18 cellular contexts compared by ENCODE assay signal in the genomic region with DNA sequence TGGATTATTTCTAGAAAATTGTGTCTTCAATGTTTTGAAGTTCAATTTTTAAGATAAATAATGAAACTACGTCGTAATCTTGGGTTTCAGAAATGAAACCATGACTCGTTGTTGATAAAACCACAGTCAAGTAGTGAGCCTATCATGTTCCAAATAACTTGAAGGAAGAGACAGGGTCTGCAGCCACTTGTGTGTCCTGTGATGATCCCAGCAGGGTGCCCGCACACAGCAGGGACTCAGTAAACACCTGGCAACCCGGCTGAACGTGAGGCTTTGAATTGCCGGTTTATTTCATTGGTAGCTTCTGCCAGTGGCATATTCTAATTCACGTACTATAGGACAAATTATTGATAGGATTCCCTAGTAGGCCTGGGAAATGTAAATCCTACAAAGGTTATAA.
A peak's percentile ranks its signal among the peaks of the same experiment; 100 is the strongest.
DNase-seq lines count a peak whose midpoint lies in the region; ATAC-seq and TF ChIP-seq lines count a peak whose summit lies in the region.
"Had no signal": no experiment of that assay in that cellular context is flagged by ENCODE, and none has a peak within 500 bp of the region (broad histone marks: within the 10 kb centered on the region; RNA-seq: fewer than 3 reads in every experiment).

No MANE protein-coding gene starts in this region.

- no peaks in the 10 kb centered on the region for H3K27me3 Mint-ChIP-seq in GM23338 (ENCODE audit: insufficient read depth, low read depth, poor library complexity)

- H3K4me3 Mint-ChIP-seq in GM23338: no peak overlapping the region

- H3F3A ChIP-seq in GM23338 (replicated peaks; ENCODE audit: low read depth): no peaks in the 10 kb centered on the region

- no peak for TF ChIP-seq CTCF in GM23338 (conservative IDR thresholded peaks at IDR 0.05; ENCODE audit: low read depth in 2 of 2)

- H3K4me1 ChIP-seq in GM23338 (ENCODE audit: insufficient read depth): no peaks in the 10 kb centered on the region
- H3K4me1 ChIP-seq: Caco-2, SJSA1 had no signal

- H3K36me3 ChIP-seq in GM23338 (ENCODE audit: insufficient read depth): no peaks in the 10 kb centered on the region
- H3K36me3 ChIP-seq: SJSA1 had no signal

- H3K27ac ChIP-seq in GM23338 (ENCODE audit: low read depth): no peak overlapping the region
- H3K27ac ChIP-seq: SJSA1 had no signal

- peak; percentile 7 for DNase-seq in COLO668 (lab: John Stamatoyannopoulos, UW; ENCODE audit: unreplicated experiment)
- peak; percentile 27 for DNase-seq in GM23338 (ENCODE audit: low spot score)
- DNase-seq in NCI-H2107 (lab: John Stamatoyannopoulos, UW): peak; percentile 44
- DNase-seq in NCI-H748 treated with DMSO at 0.1 percent for 48 hours (lab: John Stamatoyannopoulos, UW): peak; percentile 55
- DNase-seq in NCI-H2029 treated with DMSO at 0.1 percent for 48 hours (lab: John Stamatoyannopoulos, UW): no peak
- no peak for DNase-seq in Kasumi-1 (lab: John Stamatoyannopoulos, UW)
- no peak for DNase-seq in activated naive CD4-positive, alpha-beta T cell (lab: John Stamatoyannopoulos, UW)
- DNase-seq: ACHN, AML-193, Caco-2, DMS53, NCI-H1694, NCI-H446, PC-3, T-helper 2 cell had no signal

- H4K20me1 ChIP-seq in GM23338 (replicated peaks; ENCODE audit: insufficient read depth): no peaks in the 10 kb centered on the region

- peaks cover 21% of the 10 kb centered on the region for H3K9me3 Mint-ChIP-seq in GM23338

- H2AFZ ChIP-seq in GM23338: no peak overlapping the region

- ATAC-seq in GM23338: no peak; the same call in 1 of the 3 replicates
- no peak for ATAC-seq in GM19035 (IDR thresholded peaks at IDR 0.05; ENCODE audit: unreplicated experiment)
- ATAC-seq: PC-3 had no signal

- H3K27ac Mint-ChIP-seq in GM23338: no peak overlapping the region
- H3K27ac Mint-ChIP-seq: CD14-positive monocyte had no signal

- H3K27me3 ChIP-seq in GM23338 (ENCODE audit: insufficient read depth): no peaks in the 10 kb centered on the region
- H3K27me3 ChIP-seq: SJSA1 had no signal

- H3K4me2 ChIP-seq in GM23338: no peak overlapping the region

- no peaks in the 10 kb centered on the region for H3K9me2 ChIP-seq in GM23338 (ENCODE audit: insufficient read depth)

- no peak overlapping the region for H3K4me3 ChIP-seq in GM23338
- H3K4me3 ChIP-seq: SJSA1 had no signal

- H3K36me3 Mint-ChIP-seq in GM23338 (ENCODE audit: low read depth): peaks cover 9% of the 10 kb centered on the region; the same call in 1 of the 3 replicates
- H3K36me3 Mint-ChIP-seq: CD14-positive monocyte had no signal

- H3K79me2 ChIP-seq in GM23338 (replicated peaks; ENCODE audit: insufficient read depth): no peaks in the 10 kb centered on the region

- peaks cover 6% of the 10 kb centered on the region for H3K4me1 Mint-ChIP-seq in GM23338
- H3K4me1 Mint-ChIP-seq: CD14-positive monocyte had no signal

TF ChIP-seq in GM23338, 12 proteins besides CTCF, POLR2A, EP300 and RAD21 (continues in another document):
- TF ChIP-seq, protein P1, sequence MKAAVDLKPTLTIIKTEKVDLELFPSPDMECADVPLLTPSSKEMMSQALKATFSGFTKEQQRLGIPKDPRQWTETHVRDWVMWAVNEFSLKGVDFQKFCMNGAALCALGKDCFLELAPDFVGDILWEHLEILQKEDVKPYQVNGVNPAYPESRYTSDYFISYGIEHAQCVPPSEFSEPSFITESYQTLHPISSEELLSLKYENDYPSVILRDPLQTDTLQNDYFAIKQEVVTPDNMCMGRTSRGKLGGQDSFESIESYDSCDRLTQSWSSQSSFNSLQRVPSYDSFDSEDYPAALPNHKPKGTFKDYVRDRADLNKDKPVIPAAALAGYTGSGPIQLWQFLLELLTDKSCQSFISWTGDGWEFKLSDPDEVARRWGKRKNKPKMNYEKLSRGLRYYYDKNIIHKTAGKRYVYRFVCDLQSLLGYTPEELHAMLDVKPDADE (IDR thresholded peaks at IDR 0.05): no peak
- no peak for TF ChIP-seq JUNB (IDR thresholded peaks at IDR 0.05; ENCODE audit: unreplicated experiment)
- no peak for TF ChIP-seq EZH2phosphoT487 (IDR thresholded peaks at IDR 0.05; ENCODE audit: unreplicated experiment)
- no peak for TF ChIP-seq STAT1 (IDR thresholded peaks at IDR 0.05; ENCODE audit: unreplicated experiment)
- TF ChIP-seq EZH2 (IDR thresholded peaks at IDR 0.05; ENCODE audit: low read depth, unreplicated experiment): no peak
- TF ChIP-seq, protein P2, sequence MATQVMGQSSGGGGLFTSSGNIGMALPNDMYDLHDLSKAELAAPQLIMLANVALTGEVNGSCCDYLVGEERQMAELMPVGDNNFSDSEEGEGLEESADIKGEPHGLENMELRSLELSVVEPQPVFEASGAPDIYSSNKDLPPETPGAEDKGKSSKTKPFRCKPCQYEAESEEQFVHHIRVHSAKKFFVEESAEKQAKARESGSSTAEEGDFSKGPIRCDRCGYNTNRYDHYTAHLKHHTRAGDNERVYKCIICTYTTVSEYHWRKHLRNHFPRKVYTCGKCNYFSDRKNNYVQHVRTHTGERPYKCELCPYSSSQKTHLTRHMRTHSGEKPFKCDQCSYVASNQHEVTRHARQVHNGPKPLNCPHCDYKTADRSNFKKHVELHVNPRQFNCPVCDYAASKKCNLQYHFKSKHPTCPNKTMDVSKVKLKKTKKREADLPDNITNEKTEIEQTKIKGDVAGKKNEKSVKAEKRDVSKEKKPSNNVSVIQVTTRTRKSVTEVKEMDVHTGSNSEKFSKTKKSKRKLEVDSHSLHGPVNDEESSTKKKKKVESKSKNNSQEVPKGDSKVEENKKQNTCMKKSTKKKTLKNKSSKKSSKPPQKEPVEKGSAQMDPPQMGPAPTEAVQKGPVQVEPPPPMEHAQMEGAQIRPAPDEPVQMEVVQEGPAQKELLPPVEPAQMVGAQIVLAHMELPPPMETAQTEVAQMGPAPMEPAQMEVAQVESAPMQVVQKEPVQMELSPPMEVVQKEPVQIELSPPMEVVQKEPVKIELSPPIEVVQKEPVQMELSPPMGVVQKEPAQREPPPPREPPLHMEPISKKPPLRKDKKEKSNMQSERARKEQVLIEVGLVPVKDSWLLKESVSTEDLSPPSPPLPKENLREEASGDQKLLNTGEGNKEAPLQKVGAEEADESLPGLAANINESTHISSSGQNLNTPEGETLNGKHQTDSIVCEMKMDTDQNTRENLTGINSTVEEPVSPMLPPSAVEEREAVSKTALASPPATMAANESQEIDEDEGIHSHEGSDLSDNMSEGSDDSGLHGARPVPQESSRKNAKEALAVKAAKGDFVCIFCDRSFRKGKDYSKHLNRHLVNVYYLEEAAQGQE (IDR thresholded peaks at IDR 0.05; ENCODE audit: unreplicated experiment): no peak
- TF ChIP-seq POLR2AphosphoS5 (IDR thresholded peaks at IDR 0.05; ENCODE audit: low read depth): no peak
- no peak for TF ChIP-seq NANOG (IDR thresholded peaks at IDR 0.05; ENCODE audit: borderline replicate concordance)

Comparison
In these comparisons a context has a peak if more than half of its experiments do, and no peak if none do; other contexts are left out.
1. DNase-seq: peak in COLO668 (single experiment), GM23338 (single experiment), NCI-H2107 (single experiment) and NCI-H748 treated with DMSO at 0.1 percent for 48 hours (single experiment); none in NCI-H2029 treated with DMSO at 0.1 percent for 48 hours (single experiment), Kasumi-1 (0 of 2) and activated naive CD4-positive, alpha-beta T cell (0 of 4).